Comparison of ENCODE assay signal across 18 cellular contexts in genomic region chr2:146634256-146635068, GRCh38.
DNase-seq lines count a peak whose midpoint lies in the region; ATAC-seq, FAIRE-seq and TF ChIP-seq lines count a peak whose summit lies in the region.
"Had no signal": no experiment of that assay in that cellular context is flagged by ENCODE, and none has a peak within 500 bp of the region (broad histone marks: within the 10 kb centered on the region; RNA-seq: fewer than 3 reads in every experiment).

No MANE protein-coding gene starts in this region.

- H2AFZ ChIP-seq in SK-N-SH (ENCODE audit: low read depth): no peak overlapping the region
- H2AFZ ChIP-seq: neural progenitor cell had no signal

- no peak for ATAC-seq in GM19455 (IDR thresholded peaks at IDR 0.05; ENCODE audit: unreplicated experiment)
- no peak for ATAC-seq in HG03108 (IDR thresholded peaks at IDR 0.05; ENCODE audit: unreplicated experiment)
- ATAC-seq: activated naive CD8-positive, alpha-beta T cell treated with anti-CD3 and anti-CD28 coated beads, Interleukin-2, amount 50 U/mL, for 24 hours had no signal

- no peaks in the 10 kb centered on the region for H3K9me3 ChIP-seq in SK-N-SH
- H3K9me3 ChIP-seq: left ventricle myocardium inferior had no signal

- H3K36me3 ChIP-seq in SK-N-SH (replicated peaks in 1 of 2; ENCODE audit: control insufficient read depth in 1 of 2, insufficient read depth in 2 of 2, low read length in 1 of 2): no peaks in the 10 kb centered on the region
- H3K36me3 ChIP-seq: left ventricle myocardium inferior, neural progenitor cell, WERI-Rb-1 had no signal

- peak in 1 of 2 experiments; percentile 23; a peak in 1 of 4 replicates for TF ChIP-seq EP300 in SK-N-SH (IDR thresholded peaks at IDR 0.05; ENCODE audit: borderline replicate concordance in 1 of 2, low read depth in 1 of 2, low read length in 1 of 2)

- H3K4me1 ChIP-seq in SK-N-SH (ENCODE audit: control insufficient read depth in 1 of 2, insufficient read depth in 2 of 2, low read depth in 1 of 2, low read length in 1 of 2): no peaks in the 10 kb centered on the region
- H3K4me1 ChIP-seq: left ventricle myocardium inferior, neural progenitor cell had no signal

- H3K4me2 ChIP-seq in SK-N-SH: no peak overlapping the region
- H3K4me2 ChIP-seq: neural progenitor cell had no signal

- no peak for TF ChIP-seq CTCF in SK-N-SH (IDR thresholded peaks at IDR 0.05)
- no peak for TF ChIP-seq CTCF in fibroblast of villous mesenchyme (IDR thresholded peaks at IDR 0.05; ENCODE audit: insufficient read depth, low read depth, low read length)

- H3K79me2 ChIP-seq in SK-N-SH (ENCODE audit: insufficient read depth): no peaks in the 10 kb centered on the region

- CTCF ChIA-PET in SK-N-SH (lab: Yijun Ruan, JAX): interaction anchor here (1.1 kb wide), 1 partner anchor 27 kb away, joined by 3 read pairs; no protein-coding TSS in a partner anchor

- H3K27me3 ChIP-seq in SK-N-SH (ENCODE audit: insufficient read depth): no peaks in the 10 kb centered on the region
- H3K27me3 ChIP-seq: neural progenitor cell had no signal

- H4K20me1 ChIP-seq in SK-N-SH (ENCODE audit: insufficient read depth): no peaks in the 10 kb centered on the region

- TF ChIP-seq RAD21 in SK-N-SH (IDR thresholded peaks at IDR 0.05; ENCODE audit: low read length): no peak

- peak; percentile 98 for FAIRE-seq in H54 (lab: Jason Lieb, UNC)
- FAIRE-seq: GM19239 had no signal

- no peaks in the 10 kb centered on the region for H3K9me2 ChIP-seq in SK-N-SH

- H3K4me3 ChIP-seq in SK-N-SH (ENCODE audit: low read depth in 2 of 2, low read length in 1 of 2) (no peak overlapping the region), fibroblast of villous mesenchyme (ENCODE audit: low read depth, low read length) (no peak overlapping the region)
- H3K4me3 ChIP-seq: left ventricle myocardium inferior, neural progenitor cell, SK-N-MC had no signal

- no peak for TF ChIP-seq POLR2A in H54 (IDR thresholded peaks at IDR 0.05; ENCODE audit: low read depth, low read length)

- H3K27ac ChIP-seq in SK-N-SH (ENCODE audit: low read depth in 2 of 2, low read length in 1 of 2): peak overlapping the region in 1 of 2 experiments; percentile 49; a peak in 3 of 4 replicates
- H3K27ac ChIP-seq: left ventricle myocardium inferior, neural progenitor cell, SK-N-MC, WERI-Rb-1 had no signal

- peaks cover 8% of the 10 kb centered on the region for H3F3A ChIP-seq in SK-N-SH (replicated peaks; ENCODE audit: insufficient read depth)

- no peak overlapping the region for H3K9ac ChIP-seq in SK-N-SH
- H3K9ac ChIP-seq: neural progenitor cell had no signal

- POLR2A ChIA-PET in SK-N-SH (lab: Yijun Ruan, JAX): no interaction called here

- DNase-seq in 8988T (peak; percentile 16), H54 (ENCODE audit: insufficient read length, low spot score) (peak; percentile 12), SK-N-SH (no peak), fibroblast of villous mesenchyme (ENCODE audit: low read depth) (peak; percentile 58), epidermal melanocyte (ENCODE audit: insufficient read length, low spot score) (no peak)
- no peak for DNase-seq in central memory CD4-positive, alpha-beta T cell
- DNase-seq: activated CD8-positive, alpha-beta memory T cell treated with anti-CD3 and anti-CD28 coated beads, Interleukin-2, amount 50 U/mL, for 4 hours; activated naive CD8-positive, alpha-beta T cell treated with anti-CD3 and anti-CD28 coated beads, Interleukin-2, amount 50 U/mL, for 24 hours; DND-41; GOT3; left ventricle myocardium inferior; NCI-H1436; WERI-Rb-1 had no signal

- WGBS in SK-N-SH (ENCODE audit: low lambda C conversion rate): 19% methylated on average over 8 of the region's 8 CpGs

TF ChIP-seq in SK-N-SH, 30 proteins besides CTCF, POLR2A, EP300 and RAD21:
- peak; percentile 75 for TF ChIP-seq NFIC (IDR thresholded peaks at IDR 0.05; ENCODE audit: borderline replicate concordance)
- TF ChIP-seq, protein P1, sequence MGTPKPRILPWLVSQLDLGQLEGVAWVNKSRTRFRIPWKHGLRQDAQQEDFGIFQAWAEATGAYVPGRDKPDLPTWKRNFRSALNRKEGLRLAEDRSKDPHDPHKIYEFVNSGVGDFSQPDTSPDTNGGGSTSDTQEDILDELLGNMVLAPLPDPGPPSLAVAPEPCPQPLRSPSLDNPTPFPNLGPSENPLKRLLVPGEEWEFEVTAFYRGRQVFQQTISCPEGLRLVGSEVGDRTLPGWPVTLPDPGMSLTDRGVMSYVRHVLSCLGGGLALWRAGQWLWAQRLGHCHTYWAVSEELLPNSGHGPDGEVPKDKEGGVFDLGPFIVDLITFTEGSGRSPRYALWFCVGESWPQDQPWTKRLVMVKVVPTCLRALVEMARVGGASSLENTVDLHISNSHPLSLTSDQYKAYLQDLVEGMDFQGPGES (IDR thresholded peaks at IDR 0.05; ENCODE audit: low read depth, low read length): no peak
- peak; percentile 57 for TF ChIP-seq FOSL2 (IDR thresholded peaks at IDR 0.05; ENCODE audit: borderline replicate concordance, low read depth)
- no peak for TF ChIP-seq SIN3A (IDR thresholded peaks at IDR 0.05; ENCODE audit: borderline replicate concordance, low read depth, low read length)
- TF ChIP-seq PBX3 (IDR thresholded peaks at IDR 0.05): peak; percentile 81
- TF ChIP-seq, protein P2, sequence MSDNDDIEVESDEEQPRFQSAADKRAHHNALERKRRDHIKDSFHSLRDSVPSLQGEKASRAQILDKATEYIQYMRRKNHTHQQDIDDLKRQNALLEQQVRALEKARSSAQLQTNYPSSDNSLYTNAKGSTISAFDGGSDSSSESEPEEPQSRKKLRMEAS (IDR thresholded peaks at IDR 0.05; ENCODE audit: low read depth): no peak
- no peak for TF ChIP-seq ELF1 (IDR thresholded peaks at IDR 0.05)
- TF ChIP-seq EZH2phosphoT487 (IDR thresholded peaks at IDR 0.05; ENCODE audit: borderline replicate concordance, low read depth): no peak
- peak; percentile 59 for TF ChIP-seq TEAD4 (IDR thresholded peaks at IDR 0.05; ENCODE audit: borderline replicate concordance, insufficient read depth)
- no peak for TF ChIP-seq RCOR1 (IDR thresholded peaks at IDR 0.05; ENCODE audit: low read length)
- TF ChIP-seq ZBTB33 (IDR thresholded peaks at IDR 0.05; ENCODE audit: borderline replicate concordance, low read depth): no peak
- peak; percentile 66 for TF ChIP-seq JUND (IDR thresholded peaks at IDR 0.05)
- no peak for TF ChIP-seq USF2 (IDR thresholded peaks at IDR 0.05; ENCODE audit: borderline replicate concordance, low read depth, low read length)
- no peak for TF ChIP-seq TAF1 (IDR thresholded peaks at IDR 0.05; ENCODE audit: borderline replicate concordance, low read depth, low read length)
- no peak for TF ChIP-seq GATA2 (CRISPR knock-in tag; IDR thresholded peaks at IDR 0.05)
- TF ChIP-seq TCF12 (IDR thresholded peaks at IDR 0.05): peak; percentile 53; the same call in 1 of the 2 replicates

Comparison
In these comparisons a context has a peak if more than half of its experiments do, and no peak if none do; other contexts are left out.
1. DNase-seq: peak in 8988T (single experiment), H54 (single experiment) and fibroblast of villous mesenchyme (single experiment); none in SK-N-SH (single experiment), central memory CD4-positive, alpha-beta T cell (single experiment) and epidermal melanocyte (single experiment).